8 cellular contexts compared by ENCODE assay signal in genomic region chr6:36984581-36985383, GRCh38.
DNase-seq lines count a peak whose midpoint lies in the region; ATAC-seq, FAIRE-seq and TF ChIP-seq lines count a peak whose summit lies in the region.

No MANE protein-coding gene starts in this region.

- no peaks in the 10 kb centered on the region for H3K9me3 ChIP-seq in HAP-1

- DNase-seq in HAP-1 (ENCODE audit: low spot score in 2 of 2) (peak; percentile 36 to 74), T-helper 1 cell (peak; percentile 30 to 63 (median 48)), caudate nucleus (lab: John Stamatoyannopoulos, UW) (peak in 16 of 61 donors; percentile 9 to 62 (median 28)), GM19239 (ENCODE audit: insufficient read length, low spot score) (no peak)
- peak in 2 of 3 donors; percentile 22 to 31 for DNase-seq in stimulated activated CD4-positive, alpha-beta T cell treated with anti-CD3 and anti-CD28 coated beads, TNF-alpha, amount 100 ng/mL, for 1 hour (ENCODE audit: low read depth in 3 of 3, low spot score in 1 of 3)

- TF ChIP-seq CTCF in 22Rv1 (IDR thresholded peaks at IDR 0.05) = no peak

- no peaks in the 10 kb centered on the region for H3K27me3 ChIP-seq in HAP-1 (ENCODE audit: low read depth)
- H3K27me3 ChIP-seq in layer of hippocampus (ENCODE audit: control insufficient read depth, insufficient read depth, low read length) = no peaks in the 10 kb centered on the region

- H3K36me3 ChIP-seq in HAP-1 (replicated peaks) = peaks cover 19% of the 10 kb centered on the region

- in situ Hi-C loops in HAP-1 (cut with MboI; ENCODE audit: low sequenced_read_pairs) = no loop called here

- H3K4me1 ChIP-seq in HAP-1 = peaks cover 14% of the 10 kb centered on the region

- no peak for FAIRE-seq in GM19239 (lab: Jason Lieb, UNC)

- H3K4me3 ChIP-seq in HAP-1 = peak overlapping the region; percentile 95

- no peak for ATAC-seq in GM19397 (IDR thresholded peaks at IDR 0.05; ENCODE audit: unreplicated experiment)

- H3K27ac ChIP-seq in 22Rv1 (peak overlapping the region; percentile 79), caudate nucleus (ENCODE audit: low read depth, low read length) (peak overlapping the region; percentile 99), layer of hippocampus (ENCODE audit: low read depth, low read length) (peak overlapping the region; percentile 27)

Comparison
In these comparisons a context has a peak if more than half of its experiments do, and no peak if none do; other contexts are left out.
1. H3K27ac ChIP-seq: peak in every context shown above with its lines; median percentile 99 in caudate nucleus; 79 in 22Rv1; 27 in layer of hippocampus.